Comparison of ENCODE assay signal across 13 cellular contexts in the genomic region with DNA sequence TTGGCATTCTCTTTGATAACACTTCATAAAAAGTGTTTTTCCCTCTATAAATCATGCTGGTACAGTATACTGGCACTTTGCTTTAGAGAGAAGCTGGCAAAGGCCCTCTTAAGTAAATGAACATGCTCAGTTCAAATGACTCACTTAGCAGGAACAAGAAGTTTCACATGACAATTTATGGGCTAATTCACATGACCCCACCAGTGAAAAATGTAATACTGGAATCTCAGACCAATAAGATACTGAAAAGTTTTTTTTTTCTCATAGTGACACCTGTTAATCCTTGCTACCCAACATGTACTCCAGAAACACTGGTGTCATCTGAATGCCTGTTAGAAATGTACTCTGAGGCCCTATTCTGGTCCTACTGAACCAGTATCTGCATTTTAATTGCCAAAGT. TPM values are rescaled to one million over a fixed set of nuclear protein-coding genes. Genes with fewer than 3 reads are reported as not detected.
A peak's percentile ranks its signal among the peaks of the same experiment; 100 is the strongest.
DNase-seq lines count a peak whose midpoint lies in the region; TF ChIP-seq lines count a peak whose summit lies in the region.
"Had no signal": no experiment of that assay in that cellular context is flagged by ENCODE, and none has a peak within 500 bp of the region (broad histone marks: within the 10 kb centered on the region; RNA-seq: fewer than 3 reads in every experiment).

No MANE protein-coding gene starts in this region.

- H3K9ac ChIP-seq in mucosa of rectum (ENCODE audit: low read depth in 1 of 2, low read length in 2 of 2): peak overlapping the region in 1 of 2 donors; percentile 24

- DNase-seq in AG09309 (ENCODE audit: low read depth) (peak; percentile 57), Kasumi-1 (lab: John Stamatoyannopoulos, UW) (peak; percentile 20), chondrocyte (ENCODE audit: low spot score) (no peak), DMS153 (lab: John Stamatoyannopoulos, UW) (no peak), DMS79 (lab: John Stamatoyannopoulos, UW) (no peak), hippocampal formation (lab: John Stamatoyannopoulos, UW) (no peak), NCI-H146 (lab: John Stamatoyannopoulos, UW) (no peak)
- DNase-seq: activated T-cell treated with anti-CD3 and anti-CD28 coated beads, Interleukin-2, amount 50 U/mL, for 4 hours; CD4-positive, CD25-positive, alpha-beta regulatory T cell; Karpas-422; NCI-H774; T-helper 9 cell had no signal

- peaks cover 15 to 25% of the 10 kb centered on the region in 2 donors for H3K36me3 ChIP-seq in mucosa of rectum (ENCODE audit: control insufficient read depth in 2 of 2, insufficient read depth in 2 of 2, low read length in 2 of 2)

- H3K4me3 Mint-ChIP-seq in chondrocyte (ENCODE audit: unreplicated experiment): no peak overlapping the region
- H3K4me3 Mint-ChIP-seq: activated T-cell treated with anti-CD3 and anti-CD28 coated beads, Interleukin-2, amount 50 U/mL, for 4 hours; CD4-positive, CD25-positive, alpha-beta regulatory T cell had no signal

- no peak for TF ChIP-seq CTCF in AG09309 (IDR thresholded peaks at IDR 0.05; ENCODE audit: control insufficient read depth, insufficient read depth, low read depth, low read length, missing control alignments)
- TF ChIP-seq CTCF in chondrocyte (IDR thresholded peaks at IDR 0.05): no peak

- no peaks in the 10 kb centered on the region for H3K9me3 Mint-ChIP-seq in chondrocyte (ENCODE audit: low read depth)
- H3K9me3 Mint-ChIP-seq: activated T-cell treated with anti-CD3 and anti-CD28 coated beads, Interleukin-2, amount 50 U/mL, for 4 hours; CD4-positive, CD25-positive, alpha-beta regulatory T cell had no signal

- peaks cover 0 to 9% of the 10 kb centered on the region in 2 donors for H3K4me1 ChIP-seq in mucosa of rectum (ENCODE audit: control insufficient read depth in 2 of 2, insufficient read depth in 2 of 2, low read length in 2 of 2)

- H3K4me3 ChIP-seq in AG09309 (ENCODE audit: control insufficient read depth, low read depth, low read length): no peak overlapping the region
- no peak overlapping the region for H3K4me3 ChIP-seq in mucosa of rectum (ENCODE audit: low read length in 2 of 2)

- peaks cover 9% of the 10 kb centered on the region for H3K36me3 Mint-ChIP-seq in chondrocyte (ENCODE audit: low read depth)

- peak overlapping the region; percentile 90 for H3K27ac Mint-ChIP-seq in chondrocyte (ENCODE audit: unreplicated experiment)
- H3K27ac Mint-ChIP-seq: CD4-positive, CD25-positive, alpha-beta regulatory T cell had no signal

- H3K9me3 ChIP-seq in mucosa of rectum (ENCODE audit: control insufficient read depth in 2 of 2, low read length in 2 of 2): no peaks in the 10 kb centered on the region

- H3K27me3 Mint-ChIP-seq in chondrocyte (ENCODE audit: low read depth): no peaks in the 10 kb centered on the region

- no peaks in the 10 kb centered on the region for H3K27me3 ChIP-seq in mucosa of rectum (ENCODE audit: control insufficient read depth in 2 of 2, insufficient read depth in 2 of 2, low read length in 2 of 2)

- peaks cover 16% of the 10 kb centered on the region for H3K4me1 Mint-ChIP-seq in chondrocyte (ENCODE audit: low read depth)

- peak overlapping the region; percentile 38 to 62 for H3K27ac ChIP-seq in mucosa of rectum (ENCODE audit: low read depth in 2 of 2, low read length in 2 of 2)

RNA-seq across cellular contexts. Expression of a gene that starts 13.9 kb away (rescaled TPM):
- total RNA-seq in chondrocyte: 51.4 to 55.0 TPM (median 53.3 TPM) in 3 replicates

RNA-seq across cellular contexts. Expression of a gene that starts 41.7 kb away (rescaled TPM):
- 14.7 to 15.0 TPM (median 14.9 TPM) in 3 replicates for total RNA-seq in chondrocyte

RNA-seq across cellular contexts. Expression of a gene that starts 54.3 kb away (rescaled TPM):
- 4.5 to 22.3 TPM (median 21.9 TPM) in 3 replicates for total RNA-seq in chondrocyte

Comparison
In these comparisons a context has a peak if more than half of its experiments do, and no peak if none do; other contexts are left out.
1. DNase-seq: peak in AG09309 (single experiment) and Kasumi-1 (2 of 2); none in chondrocyte (single experiment), DMS153 (single experiment), DMS79 (single experiment), hippocampal formation (0 of 2) and NCI-H146 (single experiment).